Comparison of ENCODE assay signal across 7 cellular contexts in genomic region chr20:37676440-37676839, GRCh38.
"Had no signal": no experiment of that assay in that cellular context is flagged by ENCODE, and none has a peak within 500 bp of the region (broad histone marks: within the 10 kb centered on the region; RNA-seq: fewer than 3 reads in every experiment).

No MANE protein-coding gene starts in this region.

- H3K27ac ChIP-seq: HL-60, KMS-11 had no signal

- H3K4me3 ChIP-seq: K562 had no signal

- H3K36me3 Mint-ChIP-seq: IgD-negative memory B cell had no signal

- H3K9ac ChIP-seq: KMS-11 had no signal

- H3K4me2 ChIP-seq: KMS-11 had no signal

- ATAC-seq: K562 had no signal

- H3K4me3 Mint-ChIP-seq: IgD-negative memory B cell had no signal

- DNase-seq: IMR-90, KBM-7, KG1 had no signal

- H3K27ac Mint-ChIP-seq: IgD-negative memory B cell had no signal

- FAIRE-seq: K562 had no signal
